In genomic region chr16:27429981-27430441, GRCh38 we compare ENCODE assay signal across 15 cellular contexts. TPM values are rescaled to one million over a fixed set of nuclear protein-coding genes. Genes with fewer than 3 reads are reported as not detected.
DNase-seq lines count a peak whose midpoint lies in the region; ATAC-seq and TF ChIP-seq lines count a peak whose summit lies in the region.
"Had no signal": no experiment of that assay in that cellular context is flagged by ENCODE, and none has a peak within 500 bp of the region (broad histone marks: within the 10 kb centered on the region; RNA-seq: fewer than 3 reads in every experiment).

No MANE protein-coding gene starts in this region.

- H3K27ac ChIP-seq in upper lobe of right lung: no peak overlapping the region
- H3K27ac ChIP-seq in effector memory CD4-positive, alpha-beta T cell (ENCODE audit: insufficient read depth, low read length, poor library complexity, severe bottlenecking): no peak overlapping the region

- peak overlapping the region; percentile 92 for H3K27ac Mint-ChIP-seq in activated T-cell treated with anti-CD3 and anti-CD28 coated beads, Interleukin-2, amount 50 U/mL, for 72 hours
- H3K27ac Mint-ChIP-seq in memory B cell: peak overlapping the region; percentile 45
- H3K27ac Mint-ChIP-seq: T-helper 17 cell had no signal

- no peaks in the 10 kb centered on the region for H3K9me3 ChIP-seq in upper lobe of right lung
- H3K9me3 ChIP-seq in effector memory CD4-positive, alpha-beta T cell (ENCODE audit: control insufficient read depth, low read length): no peaks in the 10 kb centered on the region

- no peaks in the 10 kb centered on the region for H3K9me3 Mint-ChIP-seq in activated T-cell treated with anti-CD3 and anti-CD28 coated beads, Interleukin-2, amount 50 U/mL, for 72 hours
- H3K9me3 Mint-ChIP-seq in memory B cell: no peaks in the 10 kb centered on the region

- TF ChIP-seq CTCF in upper lobe of right lung (IDR thresholded peaks at IDR 0.05): no peak

- H3K4me1 ChIP-seq in upper lobe of right lung: no peaks in the 10 kb centered on the region
- no peaks in the 10 kb centered on the region for H3K4me1 ChIP-seq in effector memory CD4-positive, alpha-beta T cell (ENCODE audit: control insufficient read depth, insufficient read depth, low read length, poor library complexity, severe bottlenecking)

- peak overlapping the region; percentile 10 to 40 for H3K4me3 Mint-ChIP-seq in activated T-cell treated with anti-CD3 and anti-CD28 coated beads, Interleukin-2, amount 50 U/mL, for 72 hours
- H3K4me3 Mint-ChIP-seq in memory B cell: no peak overlapping the region
- H3K4me3 Mint-ChIP-seq: T-helper 17 cell had no signal

- H3K27me3 ChIP-seq in upper lobe of right lung: no peaks in the 10 kb centered on the region
- H3K27me3 ChIP-seq in effector memory CD4-positive, alpha-beta T cell (replicated peaks; ENCODE audit: control insufficient read depth, insufficient read depth, low read length, poor library complexity, severe bottlenecking): no peaks in the 10 kb centered on the region

- H3K36me3 Mint-ChIP-seq in activated T-cell treated with anti-CD3 and anti-CD28 coated beads, Interleukin-2, amount 50 U/mL, for 72 hours (ENCODE audit: insufficient read depth in 2 of 2): peaks cover 17 to 56% of the 10 kb centered on the region in 2 donors
- H3K36me3 Mint-ChIP-seq in memory B cell: no peaks in the 10 kb centered on the region

- no peaks in the 10 kb centered on the region for H3K27me3 Mint-ChIP-seq in activated T-cell treated with anti-CD3 and anti-CD28 coated beads, Interleukin-2, amount 50 U/mL, for 72 hours (ENCODE audit: low read depth)
- H3K27me3 Mint-ChIP-seq in memory B cell: peaks cover 12% of the 10 kb centered on the region
- H3K27me3 Mint-ChIP-seq: T-helper 17 cell had no signal

- ATAC-seq in activated T-cell treated with anti-CD3 and anti-CD28 coated beads, Interleukin-2, amount 50 U/mL, for 72 hours (replicated peaks in 1 of 2): no peak
- ATAC-seq in memory B cell (ENCODE audit: low read depth) (no peak), upper lobe of right lung (no peak)
- ATAC-seq: left colon, T-helper 17 cell had no signal

- peaks cover 71% of the 10 kb centered on the region for H3K4me1 Mint-ChIP-seq in activated T-cell treated with anti-CD3 and anti-CD28 coated beads, Interleukin-2, amount 50 U/mL, for 72 hours (ENCODE audit: low read depth)
- H3K4me1 Mint-ChIP-seq in memory B cell: peaks cover 25% of the 10 kb centered on the region

- no peak overlapping the region for H3K4me3 ChIP-seq in upper lobe of right lung
- H3K4me3 ChIP-seq in effector memory CD4-positive, alpha-beta T cell (ENCODE audit: insufficient read depth, low read depth, low read length, poor library complexity, severe bottlenecking): no peak overlapping the region
- H3K4me3 ChIP-seq: smooth muscle cell had no signal

- DNase-seq in activated effector memory CD4-positive, alpha-beta T cell treated with anti-CD3 and anti-CD28 coated beads, Interleukin-2, amount 50 U/mL, for 16 hours: peak; percentile 60
- DNase-seq in activated effector memory CD4-positive, alpha-beta T cell treated with Interleukin-2 at 50 U/mL for 16 hours: no peak
- DNase-seq in activated T-cell treated with anti-CD3 and anti-CD28 coated beads, Interleukin-2, amount 50 U/mL, for 72 hours: no peak
- DNase-seq in memory B cell (ENCODE audit: low spot score in 2 of 2): peak in 1 of 2 donors; percentile 11
- DNase-seq in upper lobe of right lung: peak; percentile 51
- DNase-seq in NCI-H748 treated with DMSO at 0.1 percent for 48 hours (lab: John Stamatoyannopoulos, UW): no peak
- DNase-seq in kidney tubule cell (ENCODE audit: low spot score): no peak
- DNase-seq in effector memory CD4-positive, alpha-beta T cell: no peak
- DNase-seq: left colon, NCI-H1048, NCI-H510A, RPMI8226 had no signal

- H3K36me3 ChIP-seq in upper lobe of right lung: no peaks in the 10 kb centered on the region
- peaks cover 33% of the 10 kb centered on the region for H3K36me3 ChIP-seq in effector memory CD4-positive, alpha-beta T cell (ENCODE audit: control insufficient read depth, insufficient read depth, low read length)

- intact Hi-C loops in upper lobe of right lung (cut with DNase I): no loop called here

RNA-seq across cellular contexts. Expression of gene IL21R, which starts 28.0 kb away (rescaled TPM):
- 100 to 1,000 TPM; 155 to 166 TPM for total RNA-seq in activated T-cell treated with anti-CD3 and anti-CD28 coated beads, Interleukin-2, amount 50 U/mL, for 72 hours
- 3.9 TPM for total RNA-seq in upper lobe of right lung
- total RNA-seq: Daoy, smooth muscle cell had no signal

Comparison
In these comparisons a context has a peak if more than half of its experiments do, and no peak if none do; other contexts are left out.
1. DNase-seq: peak in activated effector memory CD4-positive, alpha-beta T cell treated with anti-CD3 and anti-CD28 coated beads, Interleukin-2, amount 50 U/mL, for 16 hours (single experiment) and upper lobe of right lung (single experiment); none in activated effector memory CD4-positive, alpha-beta T cell treated with Interleukin-2 at 50 U/mL for 16 hours (single experiment), activated T-cell treated with anti-CD3 and anti-CD28 coated beads, Interleukin-2, amount 50 U/mL, for 72 hours (0 of 2), NCI-H748 treated with DMSO at 0.1 percent for 48 hours (single experiment), kidney tubule cell (single experiment) and effector memory CD4-positive, alpha-beta T cell (0 of 3).
2. RNA of gene IL21R, which starts 28.0 kb away (total RNA-seq): 155 to 166 TPM in activated T-cell treated with anti-CD3 and anti-CD28 coated beads, Interleukin-2, amount 50 U/mL, for 72 hours; 3.9 TPM in upper lobe of right lung (single experiment); every median in the first group is over 10 times any median in the second.